10 cellular contexts compared by ENCODE assay signal in the genomic region with DNA sequence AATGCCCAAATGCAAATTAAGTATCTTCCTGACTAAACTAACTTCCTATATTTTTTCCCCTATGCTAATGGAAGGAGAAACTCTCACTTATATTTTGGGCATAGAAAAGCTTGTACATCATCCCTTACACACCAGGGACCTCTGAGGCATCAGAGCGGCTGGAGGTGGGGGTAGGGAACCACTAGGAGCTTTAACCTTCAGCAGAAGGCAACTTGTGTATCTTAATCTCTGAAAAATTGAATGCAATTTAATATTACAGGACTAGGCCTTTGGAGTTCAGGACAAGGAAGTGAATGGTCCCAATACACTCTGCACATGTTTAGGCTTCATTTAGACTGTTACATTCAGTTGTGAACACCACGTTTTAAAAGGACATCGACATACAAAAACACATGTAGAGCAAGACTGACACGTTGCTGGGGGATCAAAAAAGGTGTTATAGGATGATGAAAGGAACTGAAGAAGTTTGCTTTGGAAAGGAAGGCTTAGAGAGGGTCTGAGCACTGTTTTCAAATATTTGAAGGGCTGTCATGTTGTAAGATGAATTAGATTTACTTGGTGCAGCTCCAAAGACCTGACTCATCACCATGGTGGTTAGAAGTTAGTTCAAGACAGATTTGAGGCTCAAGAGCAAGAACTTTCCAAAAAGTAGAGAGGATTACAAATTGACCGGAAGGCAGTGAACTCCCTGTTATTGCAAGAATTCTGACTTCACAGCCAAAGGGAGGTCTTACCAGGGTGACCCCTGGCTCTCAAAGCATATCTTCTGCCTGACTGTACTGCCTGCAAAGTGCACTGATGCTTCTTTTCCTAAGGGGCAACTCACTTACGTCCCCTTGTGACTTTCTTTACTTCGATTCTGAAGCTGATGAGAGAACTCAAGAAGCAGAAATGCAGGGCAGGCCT.
DNase-seq lines count a peak whose midpoint lies in the region; ATAC-seq, FAIRE-seq and TF ChIP-seq lines count a peak whose summit lies in the region.
"Had no signal": no experiment of that assay in that cellular context is flagged by ENCODE, and none has a peak within 500 bp of the region (broad histone marks: within the 10 kb centered on the region; RNA-seq: fewer than 3 reads in every experiment).

No MANE protein-coding gene starts in this region.

- TF ChIP-seq RAD21 in K562 (CRISPR knock-in tag; conservative IDR thresholded peaks at IDR 0.05 in 1 of 2, IDR thresholded peaks at IDR 0.05 in 1 of 2) = peak in 1 of 2 experiments; percentile 19; a peak in 1 of 4 replicates

- FAIRE-seq in K562 (lab: Jason Lieb, UNC) = peak; percentile 85

- H2AFZ ChIP-seq in K562 (ENCODE audit: low read depth, low read length) = peak overlapping the region; percentile 58

- no peak overlapping the region for H3K4me2 ChIP-seq in K562 (ENCODE audit: insufficient read depth, low read length)

- H3K9me1 ChIP-seq in K562 (ENCODE audit: control insufficient read depth, insufficient read depth, low read length) = no peaks in the 10 kb centered on the region

- POLR2A ChIA-PET in K562 (lab: Yijun Ruan, JAX) = interaction anchor here (0.5 to 1.7 kb wide), 9 partner anchors 8 to 204 kb away, joined by 3 to 5 read pairs (median 4); a partner anchor contains a TSS

- H3K79me2 ChIP-seq in K562 (ENCODE audit: control insufficient read depth, insufficient read depth, low read length) = no peaks in the 10 kb centered on the region

- H3K27ac ChIP-seq in K562 (ENCODE audit: extremely low read depth, low read depth, low read length) = no peak overlapping the region

- no peak overlapping the region for H3K4me3 ChIP-seq in K562
- H3K4me3 ChIP-seq in mucosa of descending colon = no peak overlapping the region

- no peak overlapping the region for H3K9ac ChIP-seq in K562 (ENCODE audit: insufficient read depth in 1 of 2, low read depth in 2 of 2, low read length in 2 of 2)

- H3K36me3 ChIP-seq in K562 (ENCODE audit: control insufficient read depth, insufficient read depth, low read length) = no peaks in the 10 kb centered on the region
- no peaks in the 10 kb centered on the region for H3K36me3 ChIP-seq in mucosa of descending colon (ENCODE audit: low read depth)

- in situ Hi-C loops in ACHN (cut with HindIII; ENCODE audit: low pct_ligation_motif_present, low pct_unique_long_range_greater_than_20kb, low sequenced_read_pairs) = no loop called here
- in situ Hi-C loops in K562 (cut with MboI) = no loop called here

- DNase-seq in ACHN (peak; percentile 92), HS-5 (ENCODE audit: low read depth) (peak; percentile 96), K562 (ENCODE audit: extremely low read depth in 1 of 4, low spot score in 3 of 4) (no peak), mucosa of descending colon (no peak), 8988T (no peak), NCI-H2227 (lab: John Stamatoyannopoulos, UW; ENCODE audit: unreplicated experiment) (no peak), anterior cingulate cortex (lab: John Stamatoyannopoulos, UW) (no peak), T-helper 9 cell (no peak)
- DNase-seq: naive thymus-derived CD8-positive, alpha-beta T cell had no signal

- intact Hi-C loops in K562 (cut with micrococcal nuclease) = loop anchor here (1.0 kb wide), 1 partner anchor 47 kb away; no protein-coding TSS in a partner anchor
- intact Hi-C loops in mucosa of descending colon (cut with DNase I, micrococcal nuclease) = no loop called here

- H3K27me3 ChIP-seq in K562 (ENCODE audit: control insufficient read depth in 2 of 2, insufficient read depth in 2 of 2, low read length in 2 of 2) = no peaks in the 10 kb centered on the region

- ATAC-seq in K562 = peak; percentile 26
- ATAC-seq in mucosa of descending colon = peak; percentile 51
- ATAC-seq: naive thymus-derived CD8-positive, alpha-beta T cell; stimulated activated memory B cell treated with anti-CD40 and anti-IgM and Interleukin-4, amounts not matched to agents 10 μg/mL and 1 μg/mL and 100 μg/mL, for 72 hours had no signal

- TF ChIP-seq EP300 in K562 (IDR thresholded peaks at IDR 0.05; ENCODE audit: low read length) = no peak

- CTCF ChIA-PET in K562 (lab: Yijun Ruan, JAX; ENCODE audit: low intra/inter-chr PET ratio) = interaction anchor here (0.6 kb wide), 1 partner anchor 31 kb away, joined by 3 read pairs; no protein-coding TSS in a partner anchor

- TF ChIP-seq CTCF in K562 (IDR thresholded peaks at IDR 0.05 in 2 of 3, conservative IDR thresholded peaks at IDR 0.05 in 1 of 3; ENCODE audit: insufficient read depth in 2 of 3, low read depth in 1 of 3, low read length in 3 of 3) = no peak
- no peak for TF ChIP-seq CTCF in mucosa of descending colon (IDR thresholded peaks at IDR 0.05)

- no peaks in the 10 kb centered on the region for H3K9me3 ChIP-seq in K562 (replicated peaks; ENCODE audit: control insufficient read depth, insufficient read depth, low read depth, low read length)
- no peaks in the 10 kb centered on the region for H3K9me3 ChIP-seq in mucosa of descending colon

- TF ChIP-seq POLR2A in K562 (conservative IDR thresholded peaks at IDR 0.05) = no peak

- H3K4me1 ChIP-seq in K562 (replicated peaks in 1 of 2; ENCODE audit: control insufficient read depth in 2 of 2, insufficient read depth in 2 of 2, low read length in 2 of 2) (peaks cover 3 to 25% of the 10 kb centered on the region in 2 experiments), mucosa of descending colon (ENCODE audit: low read depth) (peaks cover 7% of the 10 kb centered on the region)

- BruUV-seq in K562 (replicated peaks; lab: Mats Ljungman, UMichigan) = no TSS peak

- H4K20me1 ChIP-seq in K562 (replicated peaks; ENCODE audit: control insufficient read depth, insufficient read depth, low read length) = no peaks in the 10 kb centered on the region

- WGBS in K562 (ENCODE audit: insufficient coverage, low coverage, missing lambda C conversion rate) = 31% methylated on average over 7 of the region's 7 CpGs

TF ChIP-seq in K562, 482 proteins besides CTCF, POLR2A, EP300 and RAD21 (continues in another document):
- TF ChIP-seq, protein P1, sequence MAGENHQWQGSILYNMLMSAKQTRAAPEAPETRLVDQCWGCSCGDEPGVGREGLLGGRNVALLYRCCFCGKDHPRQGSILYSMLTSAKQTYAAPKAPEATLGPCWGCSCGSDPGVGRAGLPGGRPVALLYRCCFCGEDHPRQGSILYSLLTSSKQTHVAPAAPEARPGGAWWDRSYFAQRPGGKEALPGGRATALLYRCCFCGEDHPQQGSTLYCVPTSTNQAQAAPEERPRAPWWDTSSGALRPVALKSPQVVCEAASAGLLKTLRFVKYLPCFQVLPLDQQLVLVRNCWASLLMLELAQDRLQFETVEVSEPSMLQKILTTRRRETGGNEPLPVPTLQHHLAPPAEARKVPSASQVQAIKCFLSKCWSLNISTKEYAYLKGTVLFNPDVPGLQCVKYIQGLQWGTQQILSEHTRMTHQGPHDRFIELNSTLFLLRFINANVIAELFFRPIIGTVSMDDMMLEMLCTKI (IDR thresholded peaks at IDR 0.05; ENCODE audit: partially characterized antibody) = no peak
- TF ChIP-seq MAFG (tag; conservative IDR thresholded peaks at IDR 0.05) (peak; percentile 65), RFX1 (IDR thresholded peaks at IDR 0.05) (no peak), SMAD4 (CRISPR knock-in tag; conservative IDR thresholded peaks at IDR 0.05) (peak; percentile 65; the same call in 1 of the 2 replicates), MEIS2 (IDR thresholded peaks at IDR 0.05; ENCODE audit: partially characterized antibody) (peak; percentile 94), SRSF7 (optimal IDR thresholded peaks at IDR 0.05; ENCODE audit: low read depth, low read length) (no peak), ZNF316 (IDR thresholded peaks at IDR 0.05) (peak; percentile 84), JUND (IDR thresholded peaks at IDR 0.05; ENCODE audit: borderline replicate concordance, low read depth, low read length) (0 out of 2 replicates have a peak, but pooled peaks have one; percentile 64), JUND (tag; IDR thresholded peaks at IDR 0.05; ENCODE audit: borderline replicate concordance, low read depth, low read length) (peak; percentile 76; the same call in 2 of the 3 replicates), MAFF (IDR thresholded peaks at IDR 0.05; ENCODE audit: low read length) (peak; percentile 25; the same call in 1 of the 2 replicates), MCM7 (IDR thresholded peaks at IDR 0.05) (no peak), MAFK (IDR thresholded peaks at IDR 0.05; ENCODE audit: low read length) (peak; percentile 37; the same call in 1 of the 2 replicates), CBFA2T3 (IDR thresholded peaks at IDR 0.05) (no peak), EP400 (IDR thresholded peaks at IDR 0.05) (no peak), ZNF263 (CRISPR knock-in tag; IDR thresholded peaks at IDR 0.05; ENCODE audit: borderline replicate concordance) (no peak)
- TF ChIP-seq, protein P2, sequence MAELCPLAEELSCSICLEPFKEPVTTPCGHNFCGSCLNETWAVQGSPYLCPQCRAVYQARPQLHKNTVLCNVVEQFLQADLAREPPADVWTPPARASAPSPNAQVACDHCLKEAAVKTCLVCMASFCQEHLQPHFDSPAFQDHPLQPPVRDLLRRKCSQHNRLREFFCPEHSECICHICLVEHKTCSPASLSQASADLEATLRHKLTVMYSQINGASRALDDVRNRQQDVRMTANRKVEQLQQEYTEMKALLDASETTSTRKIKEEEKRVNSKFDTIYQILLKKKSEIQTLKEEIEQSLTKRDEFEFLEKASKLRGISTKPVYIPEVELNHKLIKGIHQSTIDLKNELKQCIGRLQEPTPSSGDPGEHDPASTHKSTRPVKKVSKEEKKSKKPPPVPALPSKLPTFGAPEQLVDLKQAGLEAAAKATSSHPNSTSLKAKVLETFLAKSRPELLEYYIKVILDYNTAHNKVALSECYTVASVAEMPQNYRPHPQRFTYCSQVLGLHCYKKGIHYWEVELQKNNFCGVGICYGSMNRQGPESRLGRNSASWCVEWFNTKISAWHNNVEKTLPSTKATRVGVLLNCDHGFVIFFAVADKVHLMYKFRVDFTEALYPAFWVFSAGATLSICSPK (IDR thresholded peaks at IDR 0.05; ENCODE audit: borderline replicate concordance) = no peak

Comparison
In these comparisons a context has a peak if more than half of its experiments do, and no peak if none do; other contexts are left out.
1. DNase-seq: peak in ACHN (single experiment) and HS-5 (single experiment); none in K562 (0 of 4), mucosa of descending colon (0 of 3), 8988T (single experiment), NCI-H2227 (single experiment), anterior cingulate cortex (0 of 58) and T-helper 9 cell (single experiment).